In the genomic region with DNA sequence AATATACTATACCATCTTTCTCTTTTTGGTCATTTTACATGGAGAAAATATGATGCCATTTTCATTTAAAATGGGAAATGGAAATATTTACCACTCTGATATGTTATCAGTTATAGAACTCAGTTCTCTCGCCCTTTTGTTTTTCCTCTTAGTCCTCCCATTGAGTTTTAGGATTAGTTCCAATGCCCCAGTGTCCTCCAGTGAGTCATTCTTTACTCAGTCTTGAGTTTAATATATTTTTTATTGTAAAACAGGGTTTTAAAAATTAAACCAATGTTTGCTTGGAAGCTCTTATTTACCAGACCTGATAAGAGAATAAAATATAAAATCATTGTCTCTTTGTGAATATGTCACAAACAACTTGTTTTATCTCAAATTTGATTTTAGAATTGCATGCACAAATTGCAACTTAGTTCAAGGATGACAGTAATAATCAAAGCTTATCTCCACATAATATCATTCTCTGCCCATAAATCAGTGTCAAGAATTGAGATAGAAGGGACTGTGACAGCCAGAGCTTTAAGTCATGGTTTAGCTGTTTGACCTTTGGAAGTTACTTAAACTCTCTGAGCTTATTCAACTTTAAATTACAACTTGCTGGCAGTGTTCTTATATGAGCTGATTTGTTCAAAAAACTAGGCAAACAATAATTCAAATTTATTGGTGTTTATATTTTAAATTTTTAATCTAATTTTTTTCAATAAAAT, we compare ENCODE assay signal across 28 cellular contexts.
DNase-seq lines count a peak whose midpoint lies in the region; ATAC-seq, FAIRE-seq and TF ChIP-seq lines count a peak whose summit lies in the region.
"Had no signal": no experiment of that assay in that cellular context is flagged by ENCODE, and none has a peak within 500 bp of the region (broad histone marks: within the 10 kb centered on the region; RNA-seq: fewer than 3 reads in every experiment).

No MANE protein-coding gene starts in this region.

- no peak overlapping the region for H3K14ac ChIP-seq in H9 (ENCODE audit: insufficient read depth, low read length)

- peak overlapping the region; percentile 40 for H3K4me2 ChIP-seq in A549
- no peak overlapping the region for H3K4me2 ChIP-seq in H9 (ENCODE audit: insufficient read depth, insufficient read length, low read length)

- no peak overlapping the region for H3K27ac Mint-ChIP-seq in H9
- H3K27ac Mint-ChIP-seq: activated B cell treated with CpG ODN at 0.5 μM for 24 hours; activated CD8-positive, alpha-beta memory T cell treated with anti-CD3 and anti-CD28 coated beads, Interleukin-2, amount 10 ng/mL, durations not matched to agents 7 days and 5 days; activated T-cell treated with anti-CD3 and anti-CD28 coated beads, Interleukin-2, amount 50 U/mL, for 72 hours; B cell; CD4-positive, alpha-beta memory T cell had no signal

- H4K8ac ChIP-seq in H9 (replicated peaks; ENCODE audit: insufficient read length, low read depth, low read length): no peak overlapping the region

- no peak overlapping the region for H3K4ac ChIP-seq in H9 (ENCODE audit: low read depth, low read length)

- H3K4me1 ChIP-seq in A549: peaks cover 20% of the 10 kb centered on the region
- peaks cover 2 to 41% (median 5%) of the 10 kb centered on the region in 3 donors for H3K4me1 ChIP-seq in gastroesophageal sphincter
- no peaks in the 10 kb centered on the region for H3K4me1 ChIP-seq in H9 (ENCODE audit: insufficient read depth, low read length)
- H3K4me1 ChIP-seq: body of pancreas, esophagus squamous epithelium, upper lobe of right lung had no signal

- H2BK20ac ChIP-seq in H9 (ENCODE audit: low read depth, low read length, poor library complexity, severe bottlenecking): no peak overlapping the region

- H3K4me3 ChIP-seq in A549: no peak overlapping the region
- H3K4me3 ChIP-seq in gastroesophageal sphincter: no peak overlapping the region
- H3K4me3 ChIP-seq: body of pancreas, esophagus squamous epithelium, lung, skin epidermis, upper lobe of right lung had no signal

- H3K9ac ChIP-seq in H9 (ENCODE audit: extremely low read depth, insufficient read length, low read length): no peak overlapping the region

- H3K18ac ChIP-seq in H9 (ENCODE audit: insufficient read length, low read depth, low read length): no peak overlapping the region

- TF ChIP-seq CTCF in A549 (IDR thresholded peaks at IDR 0.05): no peak
- TF ChIP-seq CTCF in gastroesophageal sphincter (IDR thresholded peaks at IDR 0.05): no peak
- TF ChIP-seq CTCF in H9 (conservative IDR thresholded peaks at IDR 0.05): no peak

- ATAC-seq in A549 (no peak), gastroesophageal sphincter (no peak)
- ATAC-seq: activated CD8-positive, alpha-beta memory T cell treated with anti-CD3 and anti-CD28 coated beads, Interleukin-2, amount 10 ng/mL, durations not matched to agents 7 days and 5 days; activated T-cell treated with anti-CD3 and anti-CD28 coated beads, Interleukin-2, amount 50 U/mL, for 72 hours; body of pancreas; natural killer cell; upper lobe of right lung had no signal

- H2BK12ac ChIP-seq in H9 (ENCODE audit: insufficient read length, low read depth, low read length): no peak overlapping the region

- no peaks in the 10 kb centered on the region for H3K36me3 Mint-ChIP-seq in H9 (ENCODE audit: insufficient read depth in 1 of 3, low read depth in 3 of 3)

- H4K20me1 ChIP-seq in H9 (ENCODE audit: control insufficient read depth, insufficient read depth, insufficient read length): no peaks in the 10 kb centered on the region

- POLR2A ChIA-PET in A549 (lab: Yijun Ruan, JAX): no interaction called here

- H3K27me3 ChIP-seq in gastroesophageal sphincter (no peaks in the 10 kb centered on the region), H9 (ENCODE audit: insufficient read depth, low read length) (no peaks in the 10 kb centered on the region)
- H3K27me3 ChIP-seq: body of pancreas, esophagus squamous epithelium, upper lobe of right lung had no signal

- no peaks in the 10 kb centered on the region for H3K79me1 ChIP-seq in H9 (ENCODE audit: insufficient read depth, low read depth, low read length, poor library complexity, severe bottlenecking)

- H3K23me2 ChIP-seq in H9 (ENCODE audit: insufficient read length, low read depth, low read length, poor library complexity, severe bottlenecking): no peaks in the 10 kb centered on the region

- peaks cover 0 to 12% of the 10 kb centered on the region in 2 donors for H3K36me3 ChIP-seq in gastroesophageal sphincter
- H3K36me3 ChIP-seq: esophagus squamous epithelium had no signal

- no peak overlapping the region for H3K27ac ChIP-seq in A549
- no peak overlapping the region for H3K27ac ChIP-seq in gastroesophageal sphincter
- H3K27ac ChIP-seq in H9 (ENCODE audit: insufficient read length, low read depth, low read length): no peak overlapping the region
- H3K27ac ChIP-seq: body of pancreas, esophagus squamous epithelium, skin epidermis, upper lobe of right lung had no signal

- H3K79me2 ChIP-seq in H9 (ENCODE audit: insufficient read depth, low read length): no peaks in the 10 kb centered on the region

- H3K56ac ChIP-seq in H9 (ENCODE audit: insufficient read length, low read depth, low read length): no peak overlapping the region

- H3K27me3 Mint-ChIP-seq in H9 (ENCODE audit: low read depth): no peaks in the 10 kb centered on the region
- H3K27me3 Mint-ChIP-seq: activated B cell treated with CpG ODN at 0.5 μM for 24 hours; activated CD8-positive, alpha-beta memory T cell treated with anti-CD3 and anti-CD28 coated beads, Interleukin-2, amount 10 ng/mL, durations not matched to agents 7 days and 5 days; B cell; CD4-positive, alpha-beta memory T cell had no signal

- CTCF ChIA-PET in A549 (lab: Yijun Ruan, JAX): no interaction called here

- H2AFZ ChIP-seq in H9 (ENCODE audit: low read length): no peak overlapping the region

- H3T11ph ChIP-seq in H9 (ENCODE audit: low read length): no peak overlapping the region

- 27% methylated on average over 1 of the region's 1 CpG for WGBS in A549 (ENCODE audit: missing lambda C conversion rate)
- WGBS in gastroesophageal sphincter (ENCODE audit: low coverage in 1 of 2), 2 donors: 76 to 100% methylated on average over 1 of the region's 1 CpG
- no CpG with 5 or more reads among the region's 1 CpG for WGBS in H9 (ENCODE audit: extremely low coverage, insufficient read length, low lambda C conversion rate)

- H3K9me3 Mint-ChIP-seq in H9: no peaks in the 10 kb centered on the region
- H3K9me3 Mint-ChIP-seq: activated B cell treated with CpG ODN at 0.5 μM for 24 hours; activated T-cell treated with anti-CD3 and anti-CD28 coated beads, Interleukin-2, amount 50 U/mL, for 72 hours; CD4-positive, alpha-beta memory T cell; natural killer cell had no signal

- H4K5ac ChIP-seq in H9 (ENCODE audit: insufficient read length, low read depth, low read length): no peak overlapping the region

- no peak overlapping the region for H3K4me3 Mint-ChIP-seq in H9
- H3K4me3 Mint-ChIP-seq: activated B cell treated with CpG ODN at 0.5 μM for 24 hours; activated CD8-positive, alpha-beta memory T cell treated with anti-CD3 and anti-CD28 coated beads, Interleukin-2, amount 10 ng/mL, durations not matched to agents 7 days and 5 days; activated T-cell treated with anti-CD3 and anti-CD28 coated beads, Interleukin-2, amount 50 U/mL, for 72 hours; B cell; CD4-positive, alpha-beta memory T cell; natural killer cell had no signal

- H3K9me3 ChIP-seq in A549 (no peaks in the 10 kb centered on the region), gastroesophageal sphincter (no peaks in the 10 kb centered on the region), H9 (ENCODE audit: control insufficient read depth, low read depth, low read length) (no peaks in the 10 kb centered on the region)
- H3K9me3 ChIP-seq: body of pancreas, esophagus squamous epithelium, upper lobe of right lung had no signal

- H3K4me1 Mint-ChIP-seq in H9: peaks cover 8 to 16% of the 10 kb centered on the region in 2 experiments; a peak in 3 of 4 replicates
- H3K4me1 Mint-ChIP-seq: activated B cell treated with CpG ODN at 0.5 μM for 24 hours; activated CD8-positive, alpha-beta memory T cell treated with anti-CD3 and anti-CD28 coated beads, Interleukin-2, amount 10 ng/mL, durations not matched to agents 7 days and 5 days; B cell; CD4-positive, alpha-beta memory T cell; natural killer cell had no signal

- H3K23ac ChIP-seq in H9 (ENCODE audit: insufficient read length, low read depth, low read length): no peak overlapping the region

- FAIRE-seq in A549 (lab: Jason Lieb, UNC) (peak; percentile 80), H54 (lab: Jason Lieb, UNC) (peak; percentile 36), RCC 7860 (lab: Jason Lieb, UNC) (peak; percentile 54)
- FAIRE-seq: GM18507, GM19239 had no signal

- no peak overlapping the region for H2BK5ac ChIP-seq in H9 (ENCODE audit: insufficient read length, low read length)

- DNase-seq in A549 (ENCODE audit: low read depth in 1 of 2, low spot score in 1 of 2): no peak
- DNase-seq in H54 (ENCODE audit: insufficient read length, low spot score): no peak
- DNase-seq in RCC 7860 (ENCODE audit: low spot score): no peak
- DNase-seq in hepatic stellate cell (ENCODE audit: low spot score): peak; percentile 8
- no peak for DNase-seq in putamen (ENCODE audit: low spot score)
- DNase-seq in NCI-H510A (lab: John Stamatoyannopoulos, UW): no peak
- DNase-seq in H9: no peak
- DNase-seq: activated B cell treated with CpG ODN at 0.5 μM for 24 hours; activated CD8-positive, alpha-beta memory T cell treated with anti-CD3 and anti-CD28 coated beads, Interleukin-2, amount 10 ng/mL, durations not matched to agents 7 days and 5 days; activated naive CD4-positive, alpha-beta T cell treated with Interleukin-2 at 50 U/mL for 16 hours; activated T-cell treated with anti-CD3 and anti-CD28 coated beads, Interleukin-2, amount 50 U/mL, for 72 hours; body of pancreas; CD4-positive, alpha-beta memory T cell; esophagus squamous epithelium; hippocampal formation; natural killer cell; NCI-H1092; NCI-H187 treated with DMSO at 0.1 percent for 48 hours; NCI-H524 treated with DMSO at 0.1 percent for 48 hours; OCI-M1; stimulated activated naive CD4-positive, alpha-beta T cell treated with Interleukin-2 at 50 U/mL for 16 hours; upper lobe of right lung had no signal

- no peak for TF ChIP-seq RAD21 in A549 (conservative IDR thresholded peaks at IDR 0.05 in 1 of 2, IDR thresholded peaks at IDR 0.05 in 1 of 2)

- H2BK15ac ChIP-seq in H9 (ENCODE audit: low read depth, low read length): no peak overlapping the region

- TF ChIP-seq EP300 in A549 (IDR thresholded peaks at IDR 0.05) (no peak), gastroesophageal sphincter (IDR thresholded peaks at IDR 0.05) (no peak)

- H4K91ac ChIP-seq in H9 (ENCODE audit: insufficient read length, low read depth, low read length): no peak overlapping the region

- H2AK5ac ChIP-seq in H9 (ENCODE audit: insufficient read length, low read length): no peak overlapping the region

- no peak overlapping the region for H2BK120ac ChIP-seq in H9 (ENCODE audit: low read depth, low read length, poor library complexity, severe bottlenecking)

- TF ChIP-seq POLR2A in A549 (IDR thresholded peaks at IDR 0.05; ENCODE audit: low read length) (no peak), H54 (IDR thresholded peaks at IDR 0.05; ENCODE audit: low read depth, low read length) (no peak), gastroesophageal sphincter (IDR thresholded peaks at IDR 0.05) (no peak)

TF ChIP-seq in A549, 52 proteins besides CTCF, POLR2A, EP300 and RAD21 (continues in another document):
- peak; percentile 33; the same call in 1 of the 2 replicates for TF ChIP-seq GATA3 (IDR thresholded peaks at IDR 0.05; ENCODE audit: borderline replicate concordance)
